In genomic region chr15:63600646-63601025, GRCh38 we compare ENCODE assay signal across 8 cellular contexts. TPM values are rescaled to one million over a fixed set of nuclear protein-coding genes. Genes with fewer than 3 reads are reported as not detected.
DNase-seq lines count a peak whose midpoint lies in the region; ATAC-seq and TF ChIP-seq lines count a peak whose summit lies in the region.

No MANE protein-coding gene starts in this region.

- H3K4me3 Mint-ChIP-seq in endothelial cell (ENCODE audit: unreplicated experiment): no peak overlapping the region

- no peaks in the 10 kb centered on the region for H3K27me3 ChIP-seq in HL-60 (ENCODE audit: insufficient read depth, poor library complexity, severe bottlenecking)

- peak overlapping the region; percentile 89 for H3K27ac ChIP-seq in HL-60 (replicated peaks)

- peaks cover 28% of the 10 kb centered on the region for H3K4me1 Mint-ChIP-seq in endothelial cell (ENCODE audit: unreplicated experiment)

- no peak overlapping the region for H3K27ac Mint-ChIP-seq in endothelial cell (ENCODE audit: unreplicated experiment)

- no peaks in the 10 kb centered on the region for H3K9me3 Mint-ChIP-seq in endothelial cell (ENCODE audit: unreplicated experiment)

- peak; percentile 96 for DNase-seq in COR-L47 (lab: John Stamatoyannopoulos, UW)
- DNase-seq in HL-60 (ENCODE audit: low read depth in 1 of 2, low spot score in 1 of 2): peak; percentile 87 to 90
- peak; percentile 86 for DNase-seq in NOMO-1 treated with DMSO at 0.1 percent for 48 hours (lab: John Stamatoyannopoulos, UW; ENCODE audit: unreplicated experiment)
- peak; percentile 73 for DNase-seq in activated CD8-positive, alpha-beta memory T cell treated with anti-CD3 and anti-CD28 coated beads, Interleukin-2, amount 50 U/mL, for 1 hour (ENCODE audit: extremely low read depth)
- DNase-seq in endothelial cell (ENCODE audit: low spot score): peak; percentile 78
- peak; percentile 80 for DNase-seq in middle frontal gyrus (ENCODE audit: extremely low spot score, low spot score)
- peak; percentile 90 to 91 for DNase-seq in stimulated activated CD8-positive, alpha-beta memory T cell treated with anti-CD3 and anti-CD28 coated beads, Interleukin-15, amount 100 ng/mL, for 48 hours (ENCODE audit: low read depth in 2 of 2)

- peak overlapping the region; percentile 73 for H3K4me3 ChIP-seq in HL-60 (replicated peaks; ENCODE audit: insufficient read depth, low read length)

- peaks cover 11% of the 10 kb centered on the region for H3K36me3 Mint-ChIP-seq in endothelial cell (ENCODE audit: low read depth, unreplicated experiment)

- ATAC-seq in GM19467 (IDR thresholded peaks at IDR 0.05; ENCODE audit: unreplicated experiment): peak; percentile 66

- TF ChIP-seq CTCF in HL-60 (IDR thresholded peaks at IDR 0.05; ENCODE audit: insufficient read depth, low read length) (no peak), endothelial cell (IDR thresholded peaks at IDR 0.05; ENCODE audit: unreplicated experiment) (no peak)

- H3K27me3 Mint-ChIP-seq in endothelial cell (ENCODE audit: unreplicated experiment): peaks cover 30% of the 10 kb centered on the region

RNA-seq across cellular contexts. Expression of gene FBXL22, which starts 3.4 kb away (rescaled TPM):
- total RNA-seq in endothelial cell (ENCODE audit: unreplicated experiment): 0.31 TPM

Comparison
In these comparisons a context has a peak if more than half of its experiments do, and no peak if none do; other contexts are left out.
1. Peak in every context shown above with its lines: DNase-seq, ATAC-seq, H3K4me3 ChIP-seq and H3K27ac ChIP-seq.